1 cellular context compared by ENCODE assay signal in genomic region chr2:59892398-59892797, GRCh38.
TF ChIP-seq lines count a peak whose summit lies in the region.

No MANE protein-coding gene starts in this region.

TF ChIP-seq in SK-N-SH, 30 proteins besides CTCF, POLR2A, EP300 and RAD21 (continued from another document):
- TF ChIP-seq IRF3 (IDR thresholded peaks at IDR 0.05; ENCODE audit: low read depth, low read length) (no peak), RFX5 (IDR thresholded peaks at IDR 0.05; ENCODE audit: low read length) (no peak), CHD2 (IDR thresholded peaks at IDR 0.05; ENCODE audit: low read length, partially characterized antibody) (no peak), FOXM1 (IDR thresholded peaks at IDR 0.05; ENCODE audit: low read depth) (no peak), USF2 (IDR thresholded peaks at IDR 0.05; ENCODE audit: borderline replicate concordance, low read depth, low read length) (no peak), SIN3A (IDR thresholded peaks at IDR 0.05; ENCODE audit: borderline replicate concordance, low read depth, low read length) (no peak), EZH2phosphoT487 (IDR thresholded peaks at IDR 0.05; ENCODE audit: borderline replicate concordance, low read depth) (no peak)
